ENCODE assay signal across 34 cellular contexts in the genomic region with DNA sequence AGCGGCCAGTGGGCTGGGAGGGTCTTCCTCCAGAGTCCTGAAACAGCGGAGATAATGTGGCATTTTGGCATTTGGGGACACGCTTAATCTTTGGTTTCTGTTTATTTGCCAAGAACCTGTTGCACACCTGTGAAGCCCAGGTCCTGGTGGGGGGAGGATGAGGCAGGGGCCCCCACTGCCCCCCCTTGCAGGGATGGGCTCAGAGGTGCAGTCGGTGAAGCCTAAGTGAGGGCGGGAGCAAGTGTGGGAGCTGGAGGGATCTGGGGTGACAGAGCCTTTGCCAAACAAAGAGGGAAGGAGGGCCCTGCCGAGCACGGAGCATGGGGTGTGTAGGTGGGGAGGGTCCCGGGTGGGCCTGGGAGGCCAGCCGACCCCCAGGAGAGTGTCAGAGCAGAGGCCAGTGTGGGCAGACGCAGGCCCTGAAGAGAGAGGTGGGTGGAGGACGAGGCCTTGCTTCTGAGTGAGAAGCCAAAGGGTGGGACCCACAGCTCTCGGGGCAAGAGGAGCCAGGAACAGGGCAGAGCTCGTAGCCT.
"Had no signal": no experiment of that assay in that cellular context is flagged by ENCODE, and none has a peak within 500 bp of the region (broad histone marks: within the 10 kb centered on the region; RNA-seq: fewer than 3 reads in every experiment).

No MANE protein-coding gene starts in this region.

- H3K4me3 Mint-ChIP-seq: activated CD4-positive, alpha-beta memory T cell treated with anti-CD3 and anti-CD28 coated beads, Interleukin-2, amount 10 ng/mL, durations not matched to agents 7 days and 5 days; activated CD4-positive, alpha-beta T cell treated with anti-CD3 and anti-CD28 coated beads for 36 hours; activated CD4-positive, alpha-beta T cell treated with anti-CD3 and anti-CD28 coated beads, Interleukin-2, amount 10 ng/mL, durations not matched to agents 7 days and 5 days; activated CD8-positive, alpha-beta memory T cell treated with anti-CD3 and anti-CD28 coated beads, Interleukin-2, amount 10 ng/mL, durations not matched to agents 7 days and 5 days; activated CD8-positive, alpha-beta T cell treated with anti-CD3 and anti-CD28 coated beads, Interleukin-2, amount 10 ng/mL, durations not matched to agents 7 days and 5 days; activated naive CD4-positive, alpha-beta T cell treated with anti-CD3 and anti-CD28 coated beads, Interleukin-2, amount 10 ng/mL, durations not matched to agents 7 days and 5 days; activated naive CD4-positive, alpha-beta T cell treated with anti-CD3 and anti-CD28 coated beads, Interleukin-2, amount 50 U/mL, for 24 hours; activated naive CD8-positive, alpha-beta T cell treated with anti-CD3 and anti-CD28 coated beads for 36 hours; activated T-cell treated with anti-CD3 and anti-CD28 coated beads, Interleukin-2, amount 50 U/mL, for 24 hours; T-helper 1 cell treated with Interleukin-12 subunit alpha and Interleukin-12 subunit beta and Interleukin-4 antibody, amounts not matched to agents 30 μg/mL and 1 μg/mL, for 36 hours; T-helper 2 cell treated with Interferon-gamma antibody and Interleukin-4, amounts not matched to agents 5 μg/mL and 100 μg/mL, for 36 hours had no signal

- H3K36me3 Mint-ChIP-seq: activated CD8-positive, alpha-beta memory T cell treated with anti-CD3 and anti-CD28 coated beads, Interleukin-2, amount 10 ng/mL, durations not matched to agents 7 days and 5 days; activated naive CD4-positive, alpha-beta T cell treated with anti-CD3 and anti-CD28 coated beads, Interleukin-2, amount 10 ng/mL, durations not matched to agents 7 days and 5 days; activated naive CD4-positive, alpha-beta T cell treated with anti-CD3 and anti-CD28 coated beads, Interleukin-2, amount 50 U/mL, for 24 hours; activated naive CD8-positive, alpha-beta T cell treated with anti-CD3 and anti-CD28 coated beads for 36 hours had no signal

- H3K36me3 ChIP-seq: adrenal gland, brain microvascular endothelial cell, breast epithelium had no signal

- H3K9me3 Mint-ChIP-seq: activated CD4-positive, alpha-beta memory T cell treated with anti-CD3 and anti-CD28 coated beads, Interleukin-2, amount 10 ng/mL, durations not matched to agents 7 days and 5 days; activated CD4-positive, alpha-beta T cell treated with anti-CD3 and anti-CD28 coated beads, Interleukin-2, amount 10 ng/mL, durations not matched to agents 7 days and 5 days; activated naive CD4-positive, alpha-beta T cell treated with anti-CD3 and anti-CD28 coated beads, Interleukin-2, amount 10 ng/mL, durations not matched to agents 7 days and 5 days; activated naive CD4-positive, alpha-beta T cell treated with anti-CD3 and anti-CD28 coated beads, Interleukin-2, amount 50 U/mL, for 24 hours; activated naive CD8-positive, alpha-beta T cell treated with anti-CD3 and anti-CD28 coated beads for 36 hours; activated T-cell treated with anti-CD3 and anti-CD28 coated beads, Interleukin-2, amount 50 U/mL, for 24 hours; activated T-helper 2 cell treated with anti-CD3 and anti-CD28 coated beads, Interferon-gamma antibody, Interleukin-2, Interleukin-4, amounts not matched to agents 10 μg/mL and 5 μg/mL and 100 μg/mL, durations not matched to agents 14 hours and 24 hours and 36 hours; T-helper 1 cell treated with Interleukin-12 subunit alpha and Interleukin-12 subunit beta and Interleukin-4 antibody, amounts not matched to agents 30 μg/mL and 1 μg/mL, for 36 hours; T-helper 2 cell treated with Interferon-gamma antibody and Interleukin-4, amounts not matched to agents 5 μg/mL and 100 μg/mL, for 36 hours had no signal

- H3K4me3 ChIP-seq: adrenal gland, body of pancreas, breast epithelium had no signal

- H3K27me3 ChIP-seq: body of pancreas, brain microvascular endothelial cell had no signal

- DNase-seq: activated CD4-positive, alpha-beta memory T cell treated with anti-CD3 and anti-CD28 coated beads, Interleukin-2, amount 10 ng/mL, durations not matched to agents 7 days and 5 days; activated CD4-positive, alpha-beta T cell treated with anti-CD3 and anti-CD28 coated beads for 1 hour; activated CD4-positive, alpha-beta T cell treated with anti-CD3 and anti-CD28 coated beads for 36 hours; activated CD4-positive, alpha-beta T cell treated with anti-CD3 and anti-CD28 coated beads for 48 hours; activated CD4-positive, alpha-beta T cell treated with anti-CD3 and anti-CD28 coated beads, Interleukin-2, amount 10 ng/mL, durations not matched to agents 7 days and 5 days; activated CD4-positive, alpha-beta T cell treated with anti-CD3 and anti-CD28 coated beads, Interleukin-2, amount 50 U/mL, for 48 hours; activated CD4-positive, CD25-positive, alpha-beta regulatory T cell; activated CD8-positive, alpha-beta memory T cell treated with anti-CD3 and anti-CD28 coated beads for 24 hours; activated CD8-positive, alpha-beta memory T cell treated with anti-CD3 and anti-CD28 coated beads, Interleukin-2, amount 10 ng/mL, durations not matched to agents 7 days and 5 days; activated CD8-positive, alpha-beta memory T cell treated with anti-CD3 and anti-CD28 coated beads, Interleukin-2, amount 50 U/mL, for 48 hours; activated CD8-positive, alpha-beta T cell treated with anti-CD3 and anti-CD28 coated beads, Interleukin-2, amount 10 ng/mL, durations not matched to agents 7 days and 5 days; activated effector memory CD4-positive, alpha-beta T cell treated with Interleukin-2 at 50 U/mL for 16 hours; activated gamma-delta T cell; activated naive CD4-positive, alpha-beta T cell treated with anti-CD3 and anti-CD28 coated beads, Interleukin-2, amount 10 ng/mL, durations not matched to agents 7 days and 5 days; activated naive CD4-positive, alpha-beta T cell treated with Interleukin-2 at 50 U/mL for 16 hours; activated naive CD8-positive, alpha-beta T cell treated with anti-CD3 and anti-CD28 coated beads for 36 hours; activated T-cell treated with anti-CD3 and anti-CD28 coated beads, Interleukin-2, amount 50 U/mL, for 24 hours; activated T-cell treated with anti-CD3 and anti-CD28 coated beads, Interleukin-2, amount 50 U/mL, for 48 hours; adrenal gland; amniotic stem cell; aorta; body of pancreas; brain microvascular endothelial cell; central memory CD4-positive, alpha-beta T cell; T-helper 1 cell; T-helper 2 cell; T-helper 9 cell had no signal

- H3K4me1 ChIP-seq: adrenal gland, breast epithelium had no signal

- H3K27ac ChIP-seq: adrenal gland, brain microvascular endothelial cell, breast epithelium, VCaP had no signal

- H3K27me3 Mint-ChIP-seq: activated CD4-positive, alpha-beta memory T cell treated with anti-CD3 and anti-CD28 coated beads, Interleukin-2, amount 10 ng/mL, durations not matched to agents 7 days and 5 days; activated CD4-positive, alpha-beta T cell treated with anti-CD3 and anti-CD28 coated beads, Interleukin-2, amount 10 ng/mL, durations not matched to agents 7 days and 5 days had no signal

- H3K9me3 ChIP-seq: adrenal gland, body of pancreas, breast epithelium had no signal

- H3K4me1 Mint-ChIP-seq: activated CD4-positive, alpha-beta memory T cell treated with anti-CD3 and anti-CD28 coated beads, Interleukin-2, amount 10 ng/mL, durations not matched to agents 7 days and 5 days; activated CD4-positive, alpha-beta T cell treated with anti-CD3 and anti-CD28 coated beads for 36 hours; activated CD4-positive, alpha-beta T cell treated with anti-CD3 and anti-CD28 coated beads, Interleukin-2, amount 10 ng/mL, durations not matched to agents 7 days and 5 days; activated CD8-positive, alpha-beta memory T cell treated with anti-CD3 and anti-CD28 coated beads, Interleukin-2, amount 10 ng/mL, durations not matched to agents 7 days and 5 days; activated naive CD4-positive, alpha-beta T cell treated with anti-CD3 and anti-CD28 coated beads, Interleukin-2, amount 10 ng/mL, durations not matched to agents 7 days and 5 days; activated naive CD4-positive, alpha-beta T cell treated with anti-CD3 and anti-CD28 coated beads, Interleukin-2, amount 50 U/mL, for 24 hours; activated naive CD8-positive, alpha-beta T cell treated with anti-CD3 and anti-CD28 coated beads for 36 hours had no signal

- H3K27ac Mint-ChIP-seq: activated CD4-positive, alpha-beta memory T cell treated with anti-CD3 and anti-CD28 coated beads, Interleukin-2, amount 10 ng/mL, durations not matched to agents 7 days and 5 days; activated CD4-positive, alpha-beta T cell treated with anti-CD3 and anti-CD28 coated beads for 36 hours; activated CD4-positive, alpha-beta T cell treated with anti-CD3 and anti-CD28 coated beads, Interleukin-2, amount 10 ng/mL, durations not matched to agents 7 days and 5 days; activated CD8-positive, alpha-beta memory T cell treated with anti-CD3 and anti-CD28 coated beads, Interleukin-2, amount 10 ng/mL, durations not matched to agents 7 days and 5 days; activated CD8-positive, alpha-beta T cell treated with anti-CD3 and anti-CD28 coated beads, Interleukin-2, amount 10 ng/mL, durations not matched to agents 7 days and 5 days; activated naive CD4-positive, alpha-beta T cell treated with anti-CD3 and anti-CD28 coated beads, Interleukin-2, amount 10 ng/mL, durations not matched to agents 7 days and 5 days; activated naive CD4-positive, alpha-beta T cell treated with anti-CD3 and anti-CD28 coated beads, Interleukin-2, amount 50 U/mL, for 24 hours; activated naive CD8-positive, alpha-beta T cell treated with anti-CD3 and anti-CD28 coated beads for 36 hours; activated T-cell treated with anti-CD3 and anti-CD28 coated beads, Interleukin-2, amount 50 U/mL, for 24 hours; activated T-helper 2 cell treated with anti-CD3 and anti-CD28 coated beads, Interferon-gamma antibody, Interleukin-2, Interleukin-4, amounts not matched to agents 10 μg/mL and 5 μg/mL and 100 μg/mL, durations not matched to agents 14 hours and 24 hours and 36 hours; T-helper 1 cell treated with Interleukin-12 subunit alpha and Interleukin-12 subunit beta and Interleukin-4 antibody, amounts not matched to agents 30 μg/mL and 1 μg/mL, for 36 hours; T-helper 2 cell treated with Interferon-gamma antibody and Interleukin-4, amounts not matched to agents 5 μg/mL and 100 μg/mL, for 36 hours had no signal

- ATAC-seq: activated CD4-positive, alpha-beta T cell treated with anti-CD3 and anti-CD28 coated beads for 36 hours; activated CD4-positive, CD25-positive, alpha-beta regulatory T cell treated with anti-CD3 and anti-CD28 coated beads, Interleukin-2, amount 50 U/mL, for 24 hours; activated CD8-positive, alpha-beta memory T cell treated with anti-CD3 and anti-CD28 coated beads, Interleukin-2, amount 10 ng/mL, durations not matched to agents 7 days and 5 days; activated CD8-positive, alpha-beta T cell treated with anti-CD3 and anti-CD28 coated beads, Interleukin-2, amount 10 ng/mL, durations not matched to agents 7 days and 5 days had no signal
